Comparison of ENCODE assay signal across 1 cellular context in the genomic region with DNA sequence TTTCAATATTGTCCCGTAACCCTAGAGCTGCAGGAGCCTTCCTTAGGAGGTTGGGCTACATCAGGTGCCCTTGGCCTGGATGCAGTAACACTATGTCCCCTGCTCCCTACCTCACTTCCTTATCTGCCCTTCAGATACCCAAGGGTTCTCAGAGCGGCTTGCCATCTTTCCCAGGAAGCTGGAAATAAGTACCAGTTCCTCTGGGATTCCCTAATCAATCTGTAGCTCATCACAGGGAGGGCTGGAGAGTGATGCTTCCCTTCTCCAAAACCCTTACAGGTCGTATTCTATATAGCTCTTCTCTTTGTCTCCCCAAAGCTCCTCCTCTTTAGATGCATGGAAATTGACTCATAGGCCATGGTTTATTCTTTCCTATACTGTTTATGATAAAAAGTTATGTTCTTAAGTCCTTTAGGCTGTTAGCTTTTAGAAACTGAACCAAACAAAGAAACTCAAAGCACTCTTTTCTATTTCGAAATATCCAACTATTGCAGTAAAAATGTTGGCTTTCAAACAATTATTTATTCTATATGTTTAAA.
TF ChIP-seq lines count a peak whose summit lies in the region.

No MANE protein-coding gene starts in this region.

TF ChIP-seq in HepG2, 621 proteins besides CTCF, POLR2A, EP300 and RAD21:
- TF ChIP-seq CBX1 (IDR thresholded peaks at IDR 0.05; ENCODE audit: low read depth) (no peak), NR2F1 (CRISPR knock-in tag; IDR thresholded peaks at IDR 0.05) (no peak), MXI1 (IDR thresholded peaks at IDR 0.05; ENCODE audit: borderline replicate concordance, low read depth, low read length) (no peak), ZNF878 (CRISPR knock-in tag; IDR thresholded peaks at IDR 0.05) (no peak), ZNF781 (CRISPR knock-in tag; IDR thresholded peaks at IDR 0.05; ENCODE audit: borderline replicate concordance, not compliant biosample characterization) (no peak), ZNF766 (CRISPR knock-in tag; IDR thresholded peaks at IDR 0.05; ENCODE audit: borderline replicate concordance) (no peak), ZMAT3 (CRISPR knock-in tag; conservative IDR thresholded peaks at IDR 0.05) (no peak), ZBTB34 (CRISPR knock-in tag; IDR thresholded peaks at IDR 0.05) (no peak), RBM22 (optimal IDR thresholded peaks at IDR 0.05; ENCODE audit: low read length) (no peak), ZNF703 (CRISPR knock-in tag; IDR thresholded peaks at IDR 0.05; ENCODE audit: borderline replicate concordance) (no peak), GABPA (IDR thresholded peaks at IDR 0.05; ENCODE audit: low read depth, low read length) (no peak), GABPA (CRISPR knock-in tag; IDR thresholded peaks at IDR 0.05; ENCODE audit: low read depth) (no peak), BATF2 (CRISPR knock-in tag; IDR thresholded peaks at IDR 0.05) (no peak), PITX1 (CRISPR knock-in tag; IDR thresholded peaks at IDR 0.05) (no peak)
- TF ChIP-seq, protein P1, sequence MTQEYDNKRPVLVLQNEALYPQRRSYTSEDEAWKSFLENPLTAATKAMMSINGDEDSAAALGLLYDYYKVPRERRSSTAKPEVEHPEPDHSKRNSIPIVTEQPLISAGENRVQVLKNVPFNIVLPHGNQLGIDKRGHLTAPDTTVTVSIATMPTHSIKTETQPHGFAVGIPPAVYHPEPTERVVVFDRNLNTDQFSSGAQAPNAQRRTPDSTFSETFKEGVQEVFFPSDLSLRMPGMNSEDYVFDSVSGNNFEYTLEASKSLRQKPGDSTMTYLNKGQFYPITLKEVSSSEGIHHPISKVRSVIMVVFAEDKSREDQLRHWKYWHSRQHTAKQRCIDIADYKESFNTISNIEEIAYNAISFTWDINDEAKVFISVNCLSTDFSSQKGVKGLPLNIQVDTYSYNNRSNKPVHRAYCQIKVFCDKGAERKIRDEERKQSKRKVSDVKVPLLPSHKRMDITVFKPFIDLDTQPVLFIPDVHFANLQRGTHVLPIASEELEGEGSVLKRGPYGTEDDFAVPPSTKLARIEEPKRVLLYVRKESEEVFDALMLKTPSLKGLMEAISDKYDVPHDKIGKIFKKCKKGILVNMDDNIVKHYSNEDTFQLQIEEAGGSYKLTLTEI (CRISPR knock-in tag; conservative IDR thresholded peaks at IDR 0.05), result no peak
- TF ChIP-seq, protein P2, sequence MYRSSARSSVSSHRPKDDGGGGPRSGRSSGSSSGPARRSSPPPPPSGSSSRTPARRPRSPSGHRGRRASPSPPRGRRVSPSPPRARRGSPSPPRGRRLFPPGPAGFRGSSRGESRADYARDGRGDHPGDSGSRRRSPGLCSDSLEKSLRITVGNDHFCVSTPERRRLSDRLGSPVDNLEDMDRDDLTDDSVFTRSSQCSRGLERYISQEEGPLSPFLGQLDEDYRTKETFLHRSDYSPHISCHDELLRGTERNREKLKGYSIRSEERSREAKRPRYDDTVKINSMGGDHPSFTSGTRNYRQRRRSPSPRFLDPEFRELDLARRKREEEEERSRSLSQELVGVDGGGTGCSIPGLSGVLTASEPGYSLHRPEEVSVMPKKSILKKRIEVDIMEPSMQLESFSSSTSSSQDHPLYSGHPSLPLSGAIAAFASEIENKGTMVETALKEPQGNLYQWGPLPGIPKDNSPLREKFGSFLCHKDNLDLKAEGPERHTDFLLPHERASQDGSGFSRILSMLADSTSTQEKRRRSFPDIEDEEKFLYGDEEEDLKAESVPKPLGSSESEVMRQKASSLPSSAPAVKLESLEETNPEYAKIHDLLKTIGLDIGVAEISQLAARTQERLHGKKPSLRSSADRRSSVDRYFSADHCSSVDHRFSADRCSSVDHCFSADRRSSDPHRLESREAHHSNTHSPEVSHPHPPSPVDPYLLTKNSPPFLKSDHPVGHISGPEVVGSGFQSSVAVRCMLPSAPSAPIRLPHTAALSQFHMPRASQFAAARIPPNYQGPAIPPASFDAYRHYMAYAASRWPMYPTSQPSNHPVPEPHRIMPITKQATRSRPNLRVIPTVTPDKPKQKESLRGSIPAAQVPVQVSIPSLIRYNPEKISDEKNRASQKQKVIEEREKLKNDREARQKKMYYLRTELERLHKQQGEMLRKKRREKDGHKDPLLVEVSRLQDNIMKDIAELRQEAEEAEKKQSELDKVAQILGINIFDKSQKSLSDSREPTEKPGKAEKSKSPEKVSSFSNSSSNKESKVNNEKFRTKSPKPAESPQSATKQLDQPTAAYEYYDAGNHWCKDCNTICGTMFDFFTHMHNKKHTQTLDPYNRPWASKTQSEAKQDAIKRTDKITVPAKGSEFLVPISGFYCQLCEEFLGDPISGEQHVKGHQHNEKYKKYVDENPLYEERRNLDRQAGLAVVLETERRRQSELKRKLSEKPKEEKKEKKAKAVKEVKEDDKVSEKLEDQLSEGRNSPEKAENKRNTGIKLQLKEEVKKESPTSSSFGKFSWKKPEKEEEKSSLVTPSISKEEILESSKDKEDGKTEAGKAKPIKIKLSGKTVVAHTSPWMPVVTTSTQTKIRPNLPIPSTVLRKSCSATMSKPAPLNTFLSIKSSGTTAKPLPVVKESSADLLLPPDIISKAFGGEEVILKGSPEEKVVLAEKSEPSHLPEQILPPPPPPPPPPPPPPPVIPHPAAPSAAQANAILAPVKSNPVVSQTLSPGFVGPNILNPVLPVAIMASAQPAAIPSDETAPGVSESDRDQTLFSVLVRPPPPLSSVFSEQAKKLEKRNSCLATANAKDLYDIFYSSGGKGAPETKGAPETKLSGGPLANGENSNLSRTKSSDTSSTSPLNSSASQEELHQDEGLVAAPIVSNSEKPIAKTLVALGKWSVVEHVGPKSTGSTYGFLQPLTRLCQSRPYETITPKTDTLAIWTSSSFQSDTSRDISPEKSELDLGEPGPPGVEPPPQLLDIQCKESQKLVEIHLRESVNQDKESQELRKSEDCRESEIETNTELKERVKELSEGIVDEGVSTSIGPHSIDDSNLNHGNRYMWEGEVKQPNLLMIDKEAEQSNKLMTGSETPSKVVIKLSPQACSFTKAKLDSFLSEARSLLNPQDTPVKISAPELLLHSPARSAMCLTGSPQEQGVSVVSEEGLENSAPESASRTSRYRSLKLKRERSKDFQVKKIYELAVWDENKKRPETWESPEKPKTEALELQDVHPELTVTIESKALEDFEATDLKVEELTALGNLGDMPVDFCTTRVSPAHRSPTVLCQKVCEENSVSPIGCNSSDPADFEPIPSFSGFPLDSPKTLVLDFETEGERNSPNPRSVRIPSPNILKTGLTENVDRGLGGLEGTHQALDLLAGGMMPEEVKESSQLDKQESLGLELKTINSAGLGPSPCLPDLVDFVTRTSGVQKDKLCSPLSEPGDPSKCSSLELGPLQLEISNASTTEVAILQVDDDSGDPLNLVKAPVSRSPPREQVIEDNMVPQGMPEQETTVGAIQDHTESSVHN (CRISPR knock-in tag; IDR thresholded peaks at IDR 0.05), result no peak
